In genomic region chr9:97556721-97557605, GRCh38 we compare ENCODE assay signal across 14 cellular contexts. TPM values are rescaled to one million over a fixed set of nuclear protein-coding genes. Genes with fewer than 3 reads are reported as not detected.
DNase-seq lines count a peak whose midpoint lies in the region; ATAC-seq and TF ChIP-seq lines count a peak whose summit lies in the region.
"Had no signal": no experiment of that assay in that cellular context is flagged by ENCODE, and none has a peak within 500 bp of the region (broad histone marks: within the 10 kb centered on the region; RNA-seq: fewer than 3 reads in every experiment).

No MANE protein-coding gene starts in this region.

- H3K9me3 ChIP-seq in ascending aorta: no peaks in the 10 kb centered on the region

- H3K4me1 ChIP-seq in ascending aorta: peaks cover 34 to 45% of the 10 kb centered on the region in 2 donors

- DNase-seq in HT-29 (ENCODE audit: low spot score) (peak; percentile 45), ascending aorta (ENCODE audit: low spot score in 2 of 2) (peak in 1 of 2 donors; percentile 85), left lobe of liver (ENCODE audit: low spot score) (peak; percentile 91), substantia nigra (lab: John Stamatoyannopoulos, UW) (peak in 2 of 49 donors; percentile 24 to 86), NCI-H748 treated with DMSO at 0.1 percent for 48 hours (lab: John Stamatoyannopoulos, UW) (no peak), NOMO-1 treated with DMSO at 0.1 percent for 48 hours (lab: John Stamatoyannopoulos, UW; ENCODE audit: unreplicated experiment) (no peak), NCI-H82 treated with DMSO at 0.1 percent for 48 hours (lab: John Stamatoyannopoulos, UW; ENCODE audit: unreplicated experiment) (no peak)
- no peak for DNase-seq in activated CD4-positive, alpha-beta T cell treated with anti-CD3 and anti-CD28 coated beads for 48 hours
- DNase-seq: activated B cell treated with CpG ODN at 0.5 μM for 24 hours; activated T-cell treated with anti-CD3 and anti-CD28 coated beads, Interleukin-2, amount 50 U/mL, for 72 hours; CD4-positive, CD25-positive, alpha-beta regulatory T cell; naive B cell; stimulated activated CD8-positive, alpha-beta memory T cell treated with anti-CD3 and anti-CD28 coated beads, Interleukin-4, amount 100 ng/mL, for 48 hours had no signal

- H3K27ac ChIP-seq in ascending aorta (peak overlapping the region; percentile 98 to 99), substantia nigra (ENCODE audit: low read depth, low read length, poor library complexity, severe bottlenecking) (peak overlapping the region; percentile 76)
- H3K27ac ChIP-seq: epithelial cell of prostate had no signal

- ATAC-seq in left lobe of liver: peak; percentile 78
- ATAC-seq: activated T-cell treated with anti-CD3 and anti-CD28 coated beads, Interleukin-2, amount 50 U/mL, for 72 hours had no signal

- H3K36me3 ChIP-seq in ascending aorta: peaks cover 13 to 14% of the 10 kb centered on the region in 2 donors

- intact Hi-C loops in ascending aorta (cut with DNase I): loop anchor here (1.0 to 5.0 kb wide), 6 partner anchors 24 to 76 kb away; partner anchors contain the start of genes NCBP1, TMOD1 and TSTD2

- H3K4me3 ChIP-seq in ascending aorta: peak overlapping the region in 1 of 2 donors; percentile 18

- H3K27me3 ChIP-seq in ascending aorta: no peaks in the 10 kb centered on the region

- TF ChIP-seq CTCF in ascending aorta (IDR thresholded peaks at IDR 0.05): no peak

RNA-seq across cellular contexts. Expression of gene TMOD1, which starts 55.5 kb away (rescaled TPM):
- not detected in 2 replicates for total RNA-seq in HT-29 (2014; rRNA removed; shearing (Covaris generic))
- total RNA-seq in ascending aorta (17.1 TPM), left lobe of liver (10.6 TPM)

Comparison
In these comparisons a context has a peak if more than half of its experiments do, and no peak if none do; other contexts are left out.
1. DNase-seq: peak in HT-29 (single experiment) and left lobe of liver (single experiment); none in NCI-H748 treated with DMSO at 0.1 percent for 48 hours (single experiment), activated CD4-positive, alpha-beta T cell treated with anti-CD3 and anti-CD28 coated beads for 48 hours (single experiment), NOMO-1 treated with DMSO at 0.1 percent for 48 hours (single experiment) and NCI-H82 treated with DMSO at 0.1 percent for 48 hours (single experiment).
2. RNA of gene TMOD1, which starts 55.5 kb away (total RNA-seq): 17.1 TPM in ascending aorta (single experiment) and 10.6 TPM in left lobe of liver (single experiment); not detected in HT-29; every median in the first group is over 10 times any median in the second.